ENCODE assay signal across 14 cellular contexts in genomic region chr6:24692851-24693592, GRCh38. TPM values are rescaled to one million over a fixed set of nuclear protein-coding genes. Genes with fewer than 3 reads are reported as not detected.
"Had no signal": no experiment of that assay in that cellular context is flagged by ENCODE, and none has a peak within 500 bp of the region (broad histone marks: within the 10 kb centered on the region; RNA-seq: fewer than 3 reads in every experiment).

No MANE protein-coding gene starts in this region.

- H3K27ac Mint-ChIP-seq: memory B cell, nephron had no signal

- DNase-seq: activated CD4-positive, alpha-beta T cell treated with anti-CD3 and anti-CD28 coated beads for 4 hours; activated gamma-delta T cell treated with Interleukin-2 at 50 U/mL for 16 hours; activated T-cell treated with anti-CD3 and anti-CD28 coated beads, Interleukin-2, amount 50 U/mL, for 1 hour; adrenal gland; colonic mucosa; gastrocnemius medialis; islet precursor cell; left lung; sigmoid colon; stimulated activated naive CD4-positive, alpha-beta T cell treated with Interleukin-2 at 50 U/mL for 16 hours; T1000; testis had no signal

- H3K4me1 ChIP-seq: colonic mucosa, left lung, sigmoid colon, testis had no signal

- H3K9me3 Mint-ChIP-seq: memory B cell, nephron had no signal

- H3K4me3 ChIP-seq: adrenal gland, colonic mucosa, gastrocnemius medialis, left lung, sigmoid colon, testis had no signal

- H3K36me3 ChIP-seq: adrenal gland, colonic mucosa, gastrocnemius medialis, left lung had no signal

- H3K4me1 Mint-ChIP-seq: nephron had no signal

- H3K27me3 ChIP-seq: adrenal gland, colonic mucosa, gastrocnemius medialis, left lung, sigmoid colon, testis had no signal

- H3K4me3 Mint-ChIP-seq: memory B cell, nephron had no signal

- H3K27ac ChIP-seq: adrenal gland, colonic mucosa, gastrocnemius medialis, left lung, sigmoid colon, testis had no signal

- H3K27me3 Mint-ChIP-seq: memory B cell had no signal

- H3K9me3 ChIP-seq: adrenal gland, colonic mucosa, gastrocnemius medialis, left lung, sigmoid colon, testis had no signal

RNA-seq across cellular contexts. Expression of gene KIAA0319, which starts 47.0 kb away (rescaled TPM):
- total RNA-seq: gastrocnemius medialis had no signal
